In the genomic region with DNA sequence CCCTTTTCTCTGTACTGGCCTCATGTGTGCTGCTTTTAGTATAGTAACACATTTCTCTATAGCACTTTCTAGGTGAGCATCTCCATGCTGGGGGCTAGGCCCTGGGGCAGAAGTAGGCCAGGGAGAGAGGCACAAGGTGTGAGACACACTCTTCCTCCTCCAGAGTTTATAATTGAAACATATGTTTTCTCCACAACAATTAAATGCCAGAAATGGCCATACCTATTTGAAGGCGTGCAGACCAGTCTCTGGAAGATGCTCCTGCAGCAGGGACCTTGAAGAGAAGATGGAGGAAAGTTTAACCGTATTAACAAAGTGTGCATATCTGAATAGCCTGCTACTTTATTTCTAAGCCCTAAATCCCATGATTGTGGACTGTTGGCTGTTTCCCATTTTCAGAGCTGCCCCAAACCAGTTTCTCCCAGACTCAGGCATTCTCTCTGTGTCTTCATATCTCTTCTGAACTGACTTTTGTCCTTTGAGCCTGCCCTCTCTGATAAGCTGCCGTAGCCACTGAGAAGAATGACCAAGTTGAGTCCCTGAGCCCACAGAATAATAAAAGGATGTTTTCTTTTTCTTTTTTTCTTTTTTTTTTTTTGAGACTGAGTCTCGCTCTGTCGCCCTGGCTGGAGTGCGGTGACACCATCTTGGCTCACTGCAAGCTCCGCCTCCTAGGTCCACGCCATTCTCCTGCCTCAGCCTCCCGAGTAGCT, we compare ENCODE assay signal across 1 cellular context.
TF ChIP-seq lines count a peak whose summit lies in the region.

No MANE protein-coding gene starts in this region.

TF ChIP-seq in K562, 482 proteins besides CTCF, POLR2A, EP300 and RAD21 (continued from another document):
- TF ChIP-seq, protein P1, sequence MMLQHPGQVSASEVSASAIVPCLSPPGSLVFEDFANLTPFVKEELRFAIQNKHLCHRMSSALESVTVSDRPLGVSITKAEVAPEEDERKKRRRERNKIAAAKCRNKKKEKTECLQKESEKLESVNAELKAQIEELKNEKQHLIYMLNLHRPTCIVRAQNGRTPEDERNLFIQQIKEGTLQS (IDR thresholded peaks at IDR 0.05), result no peak
- TF ChIP-seq, protein P1 (CRISPR knock-in tag; conservative IDR thresholded peaks at IDR 0.05), result 0 out of 2 replicates have a peak, but pooled peaks have one; percentile 10
- peak; percentile 52 for TF ChIP-seq CCNT2 (IDR thresholded peaks at IDR 0.05; ENCODE audit: borderline replicate concordance, extremely low read depth, insufficient read length, low read depth, low read length)
- 0 out of 2 replicates have a peak, but pooled peaks have one; percentile 61 for TF ChIP-seq HDAC2 (IDR thresholded peaks at IDR 0.05)
- peak; percentile 45 for TF ChIP-seq ZNF644 (tag; IDR thresholded peaks at IDR 0.05; ENCODE audit: low read depth)
- TF ChIP-seq MBD2 (IDR thresholded peaks at IDR 0.05; ENCODE audit: borderline replicate concordance, low read depth), result 0 out of 2 replicates have a peak, but pooled peaks have one; percentile 45
- TF ChIP-seq, protein P2, sequence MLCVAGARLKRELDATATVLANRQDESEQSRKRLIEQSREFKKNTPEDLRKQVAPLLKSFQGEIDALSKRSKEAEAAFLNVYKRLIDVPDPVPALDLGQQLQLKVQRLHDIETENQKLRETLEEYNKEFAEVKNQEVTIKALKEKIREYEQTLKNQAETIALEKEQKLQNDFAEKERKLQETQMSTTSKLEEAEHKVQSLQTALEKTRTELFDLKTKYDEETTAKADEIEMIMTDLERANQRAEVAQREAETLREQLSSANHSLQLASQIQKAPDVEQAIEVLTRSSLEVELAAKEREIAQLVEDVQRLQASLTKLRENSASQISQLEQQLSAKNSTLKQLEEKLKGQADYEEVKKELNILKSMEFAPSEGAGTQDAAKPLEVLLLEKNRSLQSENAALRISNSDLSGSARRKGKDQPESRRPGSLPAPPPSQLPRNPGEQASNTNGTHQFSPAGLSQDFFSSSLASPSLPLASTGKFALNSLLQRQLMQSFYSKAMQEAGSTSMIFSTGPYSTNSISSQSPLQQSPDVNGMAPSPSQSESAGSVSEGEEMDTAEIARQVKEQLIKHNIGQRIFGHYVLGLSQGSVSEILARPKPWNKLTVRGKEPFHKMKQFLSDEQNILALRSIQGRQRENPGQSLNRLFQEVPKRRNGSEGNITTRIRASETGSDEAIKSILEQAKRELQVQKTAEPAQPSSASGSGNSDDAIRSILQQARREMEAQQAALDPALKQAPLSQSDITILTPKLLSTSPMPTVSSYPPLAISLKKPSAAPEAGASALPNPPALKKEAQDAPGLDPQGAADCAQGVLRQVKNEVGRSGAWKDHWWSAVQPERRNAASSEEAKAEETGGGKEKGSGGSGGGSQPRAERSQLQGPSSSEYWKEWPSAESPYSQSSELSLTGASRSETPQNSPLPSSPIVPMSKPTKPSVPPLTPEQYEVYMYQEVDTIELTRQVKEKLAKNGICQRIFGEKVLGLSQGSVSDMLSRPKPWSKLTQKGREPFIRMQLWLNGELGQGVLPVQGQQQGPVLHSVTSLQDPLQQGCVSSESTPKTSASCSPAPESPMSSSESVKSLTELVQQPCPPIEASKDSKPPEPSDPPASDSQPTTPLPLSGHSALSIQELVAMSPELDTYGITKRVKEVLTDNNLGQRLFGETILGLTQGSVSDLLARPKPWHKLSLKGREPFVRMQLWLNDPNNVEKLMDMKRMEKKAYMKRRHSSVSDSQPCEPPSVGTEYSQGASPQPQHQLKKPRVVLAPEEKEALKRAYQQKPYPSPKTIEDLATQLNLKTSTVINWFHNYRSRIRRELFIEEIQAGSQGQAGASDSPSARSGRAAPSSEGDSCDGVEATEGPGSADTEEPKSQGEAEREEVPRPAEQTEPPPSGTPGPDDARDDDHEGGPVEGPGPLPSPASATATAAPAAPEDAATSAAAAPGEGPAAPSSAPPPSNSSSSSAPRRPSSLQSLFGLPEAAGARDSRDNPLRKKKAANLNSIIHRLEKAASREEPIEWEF (CRISPR knock-in tag; IDR thresholded peaks at IDR 0.05), result peak; percentile 45; the same call in 1 of the 2 replicates
- TF ChIP-seq HNRNPL (IDR thresholded peaks at IDR 0.05; ENCODE audit: low read depth, low read length), result no peak
- peak; percentile 37 to 73; a peak in 3 of 4 replicates for TF ChIP-seq KDM1A (IDR thresholded peaks at IDR 0.05)
- 0 out of 2 replicates have a peak, but pooled peaks have one; percentile 13 for TF ChIP-seq ZNF134 (CRISPR knock-in tag; conservative IDR thresholded peaks at IDR 0.05)
- TF ChIP-seq ZNF124 (CRISPR knock-in tag; IDR thresholded peaks at IDR 0.05), result no peak
- TF ChIP-seq CBX8 (IDR thresholded peaks at IDR 0.05; ENCODE audit: borderline replicate concordance, extremely low read depth, low read depth, low read length, poor library complexity, severe bottlenecking), result no peak
- TF ChIP-seq, protein P3, sequence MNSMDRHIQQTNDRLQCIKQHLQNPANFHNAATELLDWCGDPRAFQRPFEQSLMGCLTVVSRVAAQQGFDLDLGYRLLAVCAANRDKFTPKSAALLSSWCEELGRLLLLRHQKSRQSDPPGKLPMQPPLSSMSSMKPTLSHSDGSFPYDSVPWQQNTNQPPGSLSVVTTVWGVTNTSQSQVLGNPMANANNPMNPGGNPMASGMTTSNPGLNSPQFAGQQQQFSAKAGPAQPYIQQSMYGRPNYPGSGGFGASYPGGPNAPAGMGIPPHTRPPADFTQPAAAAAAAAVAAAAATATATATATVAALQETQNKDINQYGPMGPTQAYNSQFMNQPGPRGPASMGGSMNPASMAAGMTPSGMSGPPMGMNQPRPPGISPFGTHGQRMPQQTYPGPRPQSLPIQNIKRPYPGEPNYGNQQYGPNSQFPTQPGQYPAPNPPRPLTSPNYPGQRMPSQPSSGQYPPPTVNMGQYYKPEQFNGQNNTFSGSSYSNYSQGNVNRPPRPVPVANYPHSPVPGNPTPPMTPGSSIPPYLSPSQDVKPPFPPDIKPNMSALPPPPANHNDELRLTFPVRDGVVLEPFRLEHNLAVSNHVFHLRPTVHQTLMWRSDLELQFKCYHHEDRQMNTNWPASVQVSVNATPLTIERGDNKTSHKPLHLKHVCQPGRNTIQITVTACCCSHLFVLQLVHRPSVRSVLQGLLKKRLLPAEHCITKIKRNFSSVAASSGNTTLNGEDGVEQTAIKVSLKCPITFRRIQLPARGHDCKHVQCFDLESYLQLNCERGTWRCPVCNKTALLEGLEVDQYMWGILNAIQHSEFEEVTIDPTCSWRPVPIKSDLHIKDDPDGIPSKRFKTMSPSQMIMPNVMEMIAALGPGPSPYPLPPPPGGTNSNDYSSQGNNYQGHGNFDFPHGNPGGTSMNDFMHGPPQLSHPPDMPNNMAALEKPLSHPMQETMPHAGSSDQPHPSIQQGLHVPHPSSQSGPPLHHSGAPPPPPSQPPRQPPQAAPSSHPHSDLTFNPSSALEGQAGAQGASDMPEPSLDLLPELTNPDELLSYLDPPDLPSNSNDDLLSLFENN (IDR thresholded peaks at IDR 0.05; ENCODE audit: low read depth in 2 of 2, low read length in 2 of 2), result peak in 1 of 2 experiments; percentile 69; a peak in 1 of 4 replicates
- peak; percentile 77 for TF ChIP-seq FOXM1 (IDR thresholded peaks at IDR 0.05; ENCODE audit: low read depth)
- TF ChIP-seq FOXM1 (CRISPR knock-in tag; IDR thresholded peaks at IDR 0.05; ENCODE audit: low read depth), result no peak
- TF ChIP-seq NFE2 (IDR thresholded peaks at IDR 0.05; ENCODE audit: low read depth), result 0 out of 2 replicates have a peak, but pooled peaks have one; percentile 22
- TF ChIP-seq TAL1 (IDR thresholded peaks at IDR 0.05), result peak; percentile 94
- TF ChIP-seq ARID1B (IDR thresholded peaks at IDR 0.05), result peak; percentile 96
- peak; percentile 87 for TF ChIP-seq CBFA2T2 (conservative IDR thresholded peaks at IDR 0.05)
- TF ChIP-seq ESRRA (IDR thresholded peaks at IDR 0.05; ENCODE audit: borderline replicate concordance, low read depth), result peak; percentile 22; the same call in 1 of the 2 replicates
- TF ChIP-seq GATAD2A (IDR thresholded peaks at IDR 0.05), result 0 out of 2 replicates have a peak, but pooled peaks have one; percentile 59
- TF ChIP-seq SMARCA4 (IDR thresholded peaks at IDR 0.05), result peak; percentile 91
- TF ChIP-seq, protein P4, sequence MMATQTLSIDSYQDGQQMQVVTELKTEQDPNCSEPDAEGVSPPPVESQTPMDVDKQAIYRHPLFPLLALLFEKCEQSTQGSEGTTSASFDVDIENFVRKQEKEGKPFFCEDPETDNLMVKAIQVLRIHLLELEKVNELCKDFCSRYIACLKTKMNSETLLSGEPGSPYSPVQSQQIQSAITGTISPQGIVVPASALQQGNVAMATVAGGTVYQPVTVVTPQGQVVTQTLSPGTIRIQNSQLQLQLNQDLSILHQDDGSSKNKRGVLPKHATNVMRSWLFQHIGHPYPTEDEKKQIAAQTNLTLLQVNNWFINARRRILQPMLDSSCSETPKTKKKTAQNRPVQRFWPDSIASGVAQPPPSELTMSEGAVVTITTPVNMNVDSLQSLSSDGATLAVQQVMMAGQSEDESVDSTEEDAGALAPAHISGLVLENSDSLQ (IDR thresholded peaks at IDR 0.05), result 0 out of 2 replicates have a peak, but pooled peaks have one; percentile 4
- TF ChIP-seq HIVEP1 (CRISPR knock-in tag; IDR thresholded peaks at IDR 0.05), result 0 out of 2 replicates have a peak, but pooled peaks have one; percentile 17
- TF ChIP-seq SP2 (IDR thresholded peaks at IDR 0.05; ENCODE audit: extremely low read depth, low read depth, low read length, poor library complexity, severe bottlenecking), result no peak
- TF ChIP-seq NR2C2 (CRISPR knock-in tag; IDR thresholded peaks at IDR 0.05), result no peak
- peak; percentile 41; the same call in 1 of the 2 replicates for TF ChIP-seq NR2C2 (tag; IDR thresholded peaks at IDR 0.05)
- TF ChIP-seq, protein P5, sequence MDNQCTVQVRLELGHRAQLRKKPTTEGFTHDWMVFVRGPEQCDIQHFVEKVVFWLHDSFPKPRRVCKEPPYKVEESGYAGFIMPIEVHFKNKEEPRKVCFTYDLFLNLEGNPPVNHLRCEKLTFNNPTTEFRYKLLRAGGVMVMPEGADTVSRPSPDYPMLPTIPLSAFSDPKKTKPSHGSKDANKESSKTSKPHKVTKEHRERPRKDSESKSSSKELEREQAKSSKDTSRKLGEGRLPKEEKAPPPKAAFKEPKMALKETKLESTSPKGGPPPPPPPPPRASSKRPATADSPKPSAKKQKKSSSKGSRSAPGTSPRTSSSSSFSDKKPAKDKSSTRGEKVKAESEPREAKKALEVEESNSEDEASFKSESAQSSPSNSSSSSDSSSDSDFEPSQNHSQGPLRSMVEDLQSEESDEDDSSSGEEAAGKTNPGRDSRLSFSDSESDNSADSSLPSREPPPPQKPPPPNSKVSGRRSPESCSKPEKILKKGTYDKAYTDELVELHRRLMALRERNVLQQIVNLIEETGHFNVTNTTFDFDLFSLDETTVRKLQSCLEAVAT (IDR thresholded peaks at IDR 0.05), result peak; percentile 25 to 81; a peak in 1 of 4 replicates
- TF ChIP-seq, protein P6, sequence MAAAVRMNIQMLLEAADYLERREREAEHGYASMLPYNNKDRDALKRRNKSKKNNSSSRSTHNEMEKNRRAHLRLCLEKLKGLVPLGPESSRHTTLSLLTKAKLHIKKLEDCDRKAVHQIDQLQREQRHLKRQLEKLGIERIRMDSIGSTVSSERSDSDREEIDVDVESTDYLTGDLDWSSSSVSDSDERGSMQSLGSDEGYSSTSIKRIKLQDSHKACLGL (CRISPR knock-in tag; IDR thresholded peaks at IDR 0.05; ENCODE audit: borderline replicate concordance, poor library complexity, severe bottlenecking), result no peak
- peak; percentile 62 to 67; a peak in 2 of 4 replicates for TF ChIP-seq FOXK2 (conservative IDR thresholded peaks at IDR 0.05 in 1 of 2, IDR thresholded peaks at IDR 0.05 in 1 of 2; ENCODE audit: low read depth in 2 of 2)
- peak; percentile 90 for TF ChIP-seq MTA2 (IDR thresholded peaks at IDR 0.05; ENCODE audit: low read depth)
- TF ChIP-seq CREB1 (IDR thresholded peaks at IDR 0.05), result no peak
- no peak for TF ChIP-seq CREB1 (CRISPR knock-in tag; IDR thresholded peaks at IDR 0.05)
- TF ChIP-seq ZNF239 (CRISPR knock-in tag; IDR thresholded peaks at IDR 0.05), result no peak
- TF ChIP-seq, protein P7, sequence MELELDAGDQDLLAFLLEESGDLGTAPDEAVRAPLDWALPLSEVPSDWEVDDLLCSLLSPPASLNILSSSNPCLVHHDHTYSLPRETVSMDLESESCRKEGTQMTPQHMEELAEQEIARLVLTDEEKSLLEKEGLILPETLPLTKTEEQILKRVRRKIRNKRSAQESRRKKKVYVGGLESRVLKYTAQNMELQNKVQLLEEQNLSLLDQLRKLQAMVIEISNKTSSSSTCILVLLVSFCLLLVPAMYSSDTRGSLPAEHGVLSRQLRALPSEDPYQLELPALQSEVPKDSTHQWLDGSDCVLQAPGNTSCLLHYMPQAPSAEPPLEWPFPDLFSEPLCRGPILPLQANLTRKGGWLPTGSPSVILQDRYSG (tag; conservative IDR thresholded peaks at IDR 0.05; ENCODE audit: low read depth), result 0 out of 2 replicates have a peak, but pooled peaks have one; percentile 15
